In genomic region chr9:86352440-86353106, GRCh38 we compare ENCODE assay signal across 8 cellular contexts. TPM values are rescaled to one million over a fixed set of nuclear protein-coding genes. Genes with fewer than 3 reads are reported as not detected.
DNase-seq lines count a peak whose midpoint lies in the region; ATAC-seq and TF ChIP-seq lines count a peak whose summit lies in the region.

No MANE protein-coding gene starts in this region.

- ATAC-seq in activated T-cell treated with anti-CD3 and anti-CD28 coated beads, Interleukin-2, amount 50 U/mL, for 72 hours (replicated peaks in 1 of 2), result peak; percentile 38 to 40

- H3K36me3 Mint-ChIP-seq in activated T-cell treated with anti-CD3 and anti-CD28 coated beads, Interleukin-2, amount 50 U/mL, for 72 hours (ENCODE audit: insufficient read depth in 2 of 2), result peaks cover 16 to 25% of the 10 kb centered on the region in 2 donors
- H3K36me3 Mint-ChIP-seq in glutamatergic neuron (ENCODE audit: unreplicated experiment), result no peaks in the 10 kb centered on the region

- TF ChIP-seq CTCF in VCaP (conservative IDR thresholded peaks at IDR 0.05), result no peak
- TF ChIP-seq CTCF in glutamatergic neuron (IDR thresholded peaks at IDR 0.05; ENCODE audit: partially characterized antibody, unreplicated experiment), result no peak
- no peak for TF ChIP-seq CTCF in suprapubic skin (IDR thresholded peaks at IDR 0.05)

- peak overlapping the region; percentile 93 to 99 for H3K4me3 Mint-ChIP-seq in activated T-cell treated with anti-CD3 and anti-CD28 coated beads, Interleukin-2, amount 50 U/mL, for 72 hours
- peak overlapping the region; percentile 100 for H3K4me3 Mint-ChIP-seq in glutamatergic neuron (ENCODE audit: unreplicated experiment)

- TF ChIP-seq EP300 in suprapubic skin (IDR thresholded peaks at IDR 0.05), result no peak

- no peaks in the 10 kb centered on the region for H3K27me3 ChIP-seq in suprapubic skin

- DNase-seq in activated T-cell treated with anti-CD3 and anti-CD28 coated beads, Interleukin-2, amount 50 U/mL, for 72 hours, result peak in 1 of 2 donors; percentile 26
- DNase-seq in activated T-cell treated with anti-CD3 and anti-CD28 coated beads for 4 hours (no peak), glutamatergic neuron (no peak), suprapubic skin (ENCODE audit: low spot score in 2 of 2) (no peak), NCI-H146 (lab: John Stamatoyannopoulos, UW) (no peak), kidney glomerular epithelial cell (lab: John Stamatoyannopoulos, UW) (no peak), amniotic stem cell (lab: John Stamatoyannopoulos, UW) (no peak)

- no peaks in the 10 kb centered on the region for H3K9me3 Mint-ChIP-seq in activated T-cell treated with anti-CD3 and anti-CD28 coated beads, Interleukin-2, amount 50 U/mL, for 72 hours
- no peaks in the 10 kb centered on the region for H3K9me3 Mint-ChIP-seq in glutamatergic neuron (ENCODE audit: unreplicated experiment)

- TF ChIP-seq POLR2A in suprapubic skin (IDR thresholded peaks at IDR 0.05), result no peak

- H3K4me1 ChIP-seq in suprapubic skin, result peaks cover 71% of the 10 kb centered on the region

- peak overlapping the region; percentile 97 for H3K27ac Mint-ChIP-seq in activated T-cell treated with anti-CD3 and anti-CD28 coated beads, Interleukin-2, amount 50 U/mL, for 72 hours
- peak overlapping the region; percentile 40 for H3K27ac Mint-ChIP-seq in glutamatergic neuron (ENCODE audit: unreplicated experiment)

- no peaks in the 10 kb centered on the region for H3K27me3 Mint-ChIP-seq in activated T-cell treated with anti-CD3 and anti-CD28 coated beads, Interleukin-2, amount 50 U/mL, for 72 hours (ENCODE audit: low read depth)
- peaks cover 7% of the 10 kb centered on the region for H3K27me3 Mint-ChIP-seq in glutamatergic neuron (ENCODE audit: unreplicated experiment)

- 31% methylated on average over 5 of the region's 5 CpGs for WGBS in suprapubic skin

- H3K4me3 ChIP-seq in suprapubic skin, result peak overlapping the region; percentile 86

- peak overlapping the region; percentile 94 for H3K27ac ChIP-seq in VCaP
- H3K27ac ChIP-seq in suprapubic skin, result peak overlapping the region; percentile 98

- H3K4me1 Mint-ChIP-seq in activated T-cell treated with anti-CD3 and anti-CD28 coated beads, Interleukin-2, amount 50 U/mL, for 72 hours (ENCODE audit: low read depth), result peaks cover 58% of the 10 kb centered on the region
- H3K4me1 Mint-ChIP-seq in glutamatergic neuron (ENCODE audit: low read depth, unreplicated experiment), result peaks cover 10% of the 10 kb centered on the region

- H3K36me3 ChIP-seq in suprapubic skin, result peaks cover 3% of the 10 kb centered on the region

- no peaks in the 10 kb centered on the region for H3K9me3 ChIP-seq in suprapubic skin

RNA-seq across cellular contexts. Expression of gene TUT7, which starts 1.6 kb away (rescaled TPM):
- total RNA-seq in activated T-cell treated with anti-CD3 and anti-CD28 coated beads, Interleukin-2, amount 50 U/mL, for 72 hours, result 10 to 100 TPM; 39.6 to 49.9 TPM
- total RNA-seq in glutamatergic neuron (ENCODE audit: unreplicated experiment), result 29.4 TPM
- 100 to 1,000 TPM in 1 of 4 donors, 10 to 100 TPM in 3; 64.4 to 147 (median 82.1) TPM for total RNA-seq in suprapubic skin
